8 cellular contexts compared by ENCODE assay signal in genomic region chr9:5450360-5451051, GRCh38.
DNase-seq lines count a peak whose midpoint lies in the region; ATAC-seq and TF ChIP-seq lines count a peak whose summit lies in the region.

TSS of gene CD274 (plus strand) at chr9:5450542. CDS start at chr9:5456114, 5,572 bp downstream.

- no peaks in the 10 kb centered on the region for H3K27me3 ChIP-seq in effector memory CD4-positive, alpha-beta T cell (replicated peaks; ENCODE audit: control insufficient read depth, insufficient read depth, low read length, poor library complexity, severe bottlenecking)

- peaks cover 28% of the 10 kb centered on the region for H3K4me1 ChIP-seq in effector memory CD4-positive, alpha-beta T cell (ENCODE audit: control insufficient read depth, insufficient read depth, low read length, poor library complexity, severe bottlenecking)

- no peaks in the 10 kb centered on the region for H3K36me3 ChIP-seq in effector memory CD4-positive, alpha-beta T cell (ENCODE audit: control insufficient read depth, insufficient read depth, low read length)

- peak; percentile 91 for TF ChIP-seq POLR2A in GM18951 (IDR thresholded peaks at IDR 0.05; ENCODE audit: extremely low read depth, insufficient read depth, insufficient read length)

- DNase-seq in AML-193 (lab: John Stamatoyannopoulos, UW) (peak; percentile 82 to 86), NCI-H748 (lab: John Stamatoyannopoulos, UW; ENCODE audit: unreplicated experiment) (peak; percentile 91), medulla oblongata (ENCODE audit: extremely low spot score) (peak; percentile 83)
- peak; percentile 20 to 63 for DNase-seq in activated CD8-positive, alpha-beta memory T cell treated with anti-CD3 and anti-CD28 coated beads for 1 hour (ENCODE audit: extremely low read depth in 1 of 2, low read depth in 1 of 2)
- peak; percentile 63 to 77 (median 66) for DNase-seq in effector memory CD4-positive, alpha-beta T cell
- DNase-seq in stimulated activated CD4-positive, alpha-beta T cell treated with anti-CD3 and anti-CD28 coated beads, TNF-alpha, amount 100 ng/mL, for 48 hours (ENCODE audit: low read depth in 3 of 3), result peak; percentile 71 to 74 (median 72)

- in situ Hi-C loops in GM18951 (cut with MboI; ENCODE audit: low sequenced_read_pairs, unreplicated experiment), result no loop called here

- H3K9me3 ChIP-seq in effector memory CD4-positive, alpha-beta T cell (ENCODE audit: control insufficient read depth, low read length), result no peaks in the 10 kb centered on the region

- peak; percentile 39 for ATAC-seq in HG03378 (IDR thresholded peaks at IDR 0.05; ENCODE audit: unreplicated experiment)

- peak within 1 kb of the TSS; percentile 65 for H3K4me3 ChIP-seq in effector memory CD4-positive, alpha-beta T cell (ENCODE audit: insufficient read depth, low read depth, low read length, poor library complexity, severe bottlenecking)

- peak within 1 kb of the TSS; percentile 92 for H3K27ac ChIP-seq in effector memory CD4-positive, alpha-beta T cell (ENCODE audit: insufficient read depth, low read length, poor library complexity, severe bottlenecking)

Comparison
In these comparisons a context has a peak if more than half of its experiments do, and no peak if none do; other contexts are left out.
1. Peak in every context shown above with its lines: DNase-seq, ATAC-seq, H3K4me3 ChIP-seq and H3K27ac ChIP-seq.